Comparison of ENCODE assay signal across 1 cellular context in genomic region chr10:79136227-79137005, GRCh38.
TF ChIP-seq lines count a peak whose summit lies in the region.

No MANE protein-coding gene starts in this region.

TF ChIP-seq in H1, 55 proteins besides CTCF, POLR2A, EP300 and RAD21 (continued from another document):
- TF ChIP-seq CHD7 (IDR thresholded peaks at IDR 0.05; ENCODE audit: insufficient replicate concordance, low read length) = no peak
- TF ChIP-seq ATF3 (IDR thresholded peaks at IDR 0.05; ENCODE audit: insufficient read depth, low read depth, low read length) = no peak
- no peak for TF ChIP-seq E2F6 (IDR thresholded peaks at IDR 0.05)
- TF ChIP-seq CBX8 (IDR thresholded peaks at IDR 0.05; ENCODE audit: borderline replicate concordance, low read depth, low read length) = no peak
- TF ChIP-seq KDM1A (IDR thresholded peaks at IDR 0.05; ENCODE audit: borderline replicate concordance, low read length) = no peak
- TF ChIP-seq JUN (IDR thresholded peaks at IDR 0.05; ENCODE audit: low read depth, low read length) = no peak
- TF ChIP-seq EGR1 (IDR thresholded peaks at IDR 0.05; ENCODE audit: borderline replicate concordance, low read depth, low read length) = no peak
- no peak for TF ChIP-seq TCF12 (IDR thresholded peaks at IDR 0.05; ENCODE audit: low read depth, low read length)
- TF ChIP-seq SRF (IDR thresholded peaks at IDR 0.05; ENCODE audit: low read depth, low read length) = no peak
